Comparison of ENCODE assay signal across 26 cellular contexts in genomic region chr7:26171601-26172000, GRCh38. TPM values are rescaled to one million over a fixed set of nuclear protein-coding genes. Genes with fewer than 3 reads are reported as not detected.
A peak's percentile ranks its signal among the peaks of the same experiment; 100 is the strongest.
DNase-seq lines count a peak whose midpoint lies in the region; ATAC-seq, FAIRE-seq and TF ChIP-seq lines count a peak whose summit lies in the region.
"Had no signal": no experiment of that assay in that cellular context is flagged by ENCODE, and none has a peak within 500 bp of the region (broad histone marks: within the 10 kb centered on the region; RNA-seq: fewer than 3 reads in every experiment).

No MANE protein-coding gene starts in this region.

- FAIRE-seq in astrocyte (lab: Jason Lieb, UNC), result no peak
- FAIRE-seq: A204.1, GM12878, GM12892, GM18507 had no signal

- H3K36me3 Mint-ChIP-seq in astrocyte (ENCODE audit: low read depth, unreplicated experiment), result peaks cover 4% of the 10 kb centered on the region
- H3K36me3 Mint-ChIP-seq in MCF 10A (ENCODE audit: insufficient read depth, unreplicated experiment), result peaks cover 6% of the 10 kb centered on the region
- peaks cover 12 to 27% of the 10 kb centered on the region in 2 donors for H3K36me3 Mint-ChIP-seq in stimulated activated naive B cell treated with anti-CD40 and anti-IgM and Interleukin-4, amounts not matched to agents 10 μg/mL and 1 μg/mL and 100 μg/mL, for 72 hours

- H3K27me3 ChIP-seq in Panc1 (ENCODE audit: control insufficient read depth, insufficient read depth, low read length), result no peaks in the 10 kb centered on the region
- H3K27me3 ChIP-seq in astrocyte (ENCODE audit: insufficient read depth, low read length), result no peaks in the 10 kb centered on the region
- H3K27me3 ChIP-seq: BE2C, BLaER1 had no signal

- POLR2A ChIA-PET in Panc1 (lab: Charles Lee) (no interaction called here), MCF 10A (lab: Yijun Ruan, JAX) (interaction anchor here (0.6 to 0.8 kb wide), 3 partner anchors 17 to 45 kb away, joined by 3 read pairs; partner anchors contain the start of gene HNRNPA2B1)

- no peak overlapping the region for H3K4me2 ChIP-seq in astrocyte (ENCODE audit: low read length)
- H3K4me2 ChIP-seq: BLaER1 had no signal

- peaks cover 11% of the 10 kb centered on the region for H3K4me1 ChIP-seq in Panc1 (ENCODE audit: control insufficient read depth, insufficient read depth, low read length)
- H3K4me1 ChIP-seq in astrocyte (ENCODE audit: insufficient read depth, low read length), result no peaks in the 10 kb centered on the region
- H3K4me1 ChIP-seq: BE2C, BLaER1 had no signal

- H2AFZ ChIP-seq in astrocyte (ENCODE audit: low read depth, low read length), result no peak overlapping the region

- CTCF ChIA-PET in Panc1 (lab: Charles Lee), result interaction anchor here (0.7 kb wide), 1 partner anchor 192 kb away, joined by 4 read pairs; no protein-coding TSS in a partner anchor
- CTCF ChIA-PET in MCF 10A (lab: Yijun Ruan, JAX), result interaction anchor here (0.5 to 1.0 kb wide), 5 partner anchors 16 to 953 kb away, joined by 3 to 5 read pairs (median 3); no protein-coding TSS in a partner anchor

- H4K20me1 ChIP-seq in astrocyte (ENCODE audit: insufficient read depth, low read length), result peaks cover 10% of the 10 kb centered on the region

- ATAC-seq in Panc1 (no peak), GM21717 (IDR thresholded peaks at IDR 0.05; ENCODE audit: unreplicated experiment) (no peak)
- no peak for ATAC-seq in stimulated activated naive B cell treated with anti-CD40 and anti-IgM and Interleukin-4, amounts not matched to agents 10 μg/mL and 1 μg/mL and 100 μg/mL, for 72 hours (replicated peaks)
- ATAC-seq: GM12878 had no signal

- H3K27me3 Mint-ChIP-seq in astrocyte (ENCODE audit: low read depth, unreplicated experiment) (no peaks in the 10 kb centered on the region), MCF 10A (ENCODE audit: insufficient read depth, unreplicated experiment) (no peaks in the 10 kb centered on the region)
- no peaks in the 10 kb centered on the region for H3K27me3 Mint-ChIP-seq in stimulated activated naive B cell treated with anti-CD40 and anti-IgM and Interleukin-4, amounts not matched to agents 10 μg/mL and 1 μg/mL and 100 μg/mL, for 72 hours
- H3K27me3 Mint-ChIP-seq: CD4-positive, alpha-beta memory T cell; CD4-positive, CD25-positive, alpha-beta regulatory T cell; CD8-positive, alpha-beta memory T cell had no signal

- TSS peak; percentile 19 for BruUV-seq in Panc1 (replicated peaks; lab: Mats Ljungman, UMichigan)
- BruUV-seq in MCF 10A (replicated peaks; lab: Mats Ljungman, UMichigan), result no TSS peak

- in situ Hi-C loops in Panc1 (cut with HindIII; ENCODE audit: low pct_unique_long_range_greater_than_20kb, low sequenced_read_pairs), result no loop called here

- H3K4me1 Mint-ChIP-seq in astrocyte (ENCODE audit: low read depth, unreplicated experiment) (peaks cover 5% of the 10 kb centered on the region), MCF 10A (ENCODE audit: insufficient read depth, unreplicated experiment) (peaks cover 7% of the 10 kb centered on the region)
- H3K4me1 Mint-ChIP-seq in stimulated activated naive B cell treated with anti-CD40 and anti-IgM and Interleukin-4, amounts not matched to agents 10 μg/mL and 1 μg/mL and 100 μg/mL, for 72 hours, result peaks cover 6 to 8% of the 10 kb centered on the region in 2 donors

- H3K4me3 ChIP-seq in Panc1 (ENCODE audit: low read depth in 2 of 2, low read length in 2 of 2), result no peak overlapping the region
- H3K4me3 ChIP-seq in astrocyte (ENCODE audit: insufficient read depth, low read depth, low read length), result no peak overlapping the region
- H3K4me3 ChIP-seq: BLaER1, GM12878 had no signal

- H3K36me3 ChIP-seq in Panc1 (ENCODE audit: control insufficient read depth, insufficient read depth, low read length) (no peaks in the 10 kb centered on the region), astrocyte (ENCODE audit: insufficient read depth, low read length) (no peaks in the 10 kb centered on the region)
- H3K36me3 ChIP-seq: BE2C had no signal

- TF ChIP-seq CTCF in Panc1 (IDR thresholded peaks at IDR 0.05) (no peak), astrocyte (IDR thresholded peaks at IDR 0.05; ENCODE audit: insufficient read depth, low read depth, low read length) (no peak), MCF 10A (IDR thresholded peaks at IDR 0.05; ENCODE audit: unreplicated experiment) (no peak)

- H3K9me3 Mint-ChIP-seq in astrocyte (ENCODE audit: unreplicated experiment) (no peaks in the 10 kb centered on the region), MCF 10A (ENCODE audit: unreplicated experiment) (no peaks in the 10 kb centered on the region)
- no peaks in the 10 kb centered on the region for H3K9me3 Mint-ChIP-seq in stimulated activated naive B cell treated with anti-CD40 and anti-IgM and Interleukin-4, amounts not matched to agents 10 μg/mL and 1 μg/mL and 100 μg/mL, for 72 hours
- H3K9me3 Mint-ChIP-seq: CD4-positive, alpha-beta memory T cell; CD4-positive, CD25-positive, alpha-beta regulatory T cell; CD8-positive, alpha-beta memory T cell had no signal

- H3K27ac ChIP-seq in Panc1 (ENCODE audit: low read length) (no peak overlapping the region), astrocyte (ENCODE audit: low read depth, low read length) (no peak overlapping the region)
- H3K27ac ChIP-seq: BLaER1 had no signal

- peaks cover 4% of the 10 kb centered on the region for H3K79me2 ChIP-seq in astrocyte (ENCODE audit: insufficient read depth, low read length)

- H3K27ac Mint-ChIP-seq in astrocyte (ENCODE audit: unreplicated experiment), result no peak overlapping the region
- no peak overlapping the region for H3K27ac Mint-ChIP-seq in MCF 10A (ENCODE audit: low read depth, unreplicated experiment)
- no peak overlapping the region for H3K27ac Mint-ChIP-seq in stimulated activated naive B cell treated with anti-CD40 and anti-IgM and Interleukin-4, amounts not matched to agents 10 μg/mL and 1 μg/mL and 100 μg/mL, for 72 hours
- H3K27ac Mint-ChIP-seq: CD14-positive monocyte; CD8-positive, alpha-beta memory T cell had no signal

- H3K4me3 Mint-ChIP-seq in astrocyte (ENCODE audit: unreplicated experiment) (peak overlapping the region; percentile 31), MCF 10A (ENCODE audit: unreplicated experiment) (no peak overlapping the region)
- no peak overlapping the region for H3K4me3 Mint-ChIP-seq in stimulated activated naive B cell treated with anti-CD40 and anti-IgM and Interleukin-4, amounts not matched to agents 10 μg/mL and 1 μg/mL and 100 μg/mL, for 72 hours
- H3K4me3 Mint-ChIP-seq: CD14-positive monocyte; CD4-positive, alpha-beta memory T cell; CD4-positive, CD25-positive, alpha-beta regulatory T cell; CD8-positive, alpha-beta memory T cell had no signal

- no peak overlapping the region for H3K9ac ChIP-seq in astrocyte (ENCODE audit: low read length)
- H3K9ac ChIP-seq: BLaER1 had no signal

- DNase-seq in Panc1 (ENCODE audit: low read depth, low spot score) (no peak), astrocyte (ENCODE audit: low read depth) (no peak), MCF 10A (ENCODE audit: unreplicated experiment) (no peak)
- DNase-seq in stimulated activated naive B cell treated with anti-CD40 and anti-IgM and Interleukin-4, amounts not matched to agents 10 μg/mL and 1 μg/mL and 100 μg/mL, for 72 hours, result no peak
- DNase-seq: 8988T; ACHN; BE2C; C1 segment of cervical spinal cord; Caco-2; CD4-positive, alpha-beta memory T cell; CD4-positive, CD25-positive, alpha-beta regulatory T cell; CD8-positive, alpha-beta memory T cell; DMS 273 treated with DMSO at 0.1 percent for 48 hours; DMS153; DMS53; DMS79; DND-41; EL; GDM1 had no signal

- intact Hi-C loops in Panc1 (cut with micrococcal nuclease; ENCODE audit: unreplicated experiment) (no loop called here), MCF 10A (cut with micrococcal nuclease) (no loop called here)

- no peaks in the 10 kb centered on the region for H3K9me3 ChIP-seq in Panc1 (ENCODE audit: control insufficient read depth, insufficient read depth, low read depth, low read length)
- H3K9me3 ChIP-seq in astrocyte (ENCODE audit: insufficient read depth, low read depth, low read length), result no peaks in the 10 kb centered on the region
- H3K9me3 ChIP-seq: BE2C, Caco-2 had no signal

RNA-seq across cellular contexts. Expression of gene NFE2L3, which starts 19.6 kb away (rescaled TPM):
- total RNA-seq in Panc1 (2021; ENCODE audit: unreplicated experiment) (78.5 TPM), astrocyte (49.0 and 50.4 TPM in 2 replicates), MCF 10A (2022) (1.2 and 2.2 TPM in 2 replicates)
- 47.6 TPM for polyA plus RNA-seq in Panc1 (2012; ENCODE audit: insufficient read length)

RNA-seq across cellular contexts. Expression of gene HNRNPA2B1, which starts 28.9 kb away (rescaled TPM):
- total RNA-seq in Panc1 (2021; ENCODE audit: unreplicated experiment) (819 TPM), astrocyte (361 and 415 TPM in 2 replicates), MCF 10A (2022) (592 and 646 TPM in 2 replicates)
- 815 TPM for polyA plus RNA-seq in Panc1 (2012; ENCODE audit: insufficient read length)

RNA-seq across cellular contexts. Expression of gene CBX3, which starts 29.9 kb away (rescaled TPM):
- total RNA-seq in Panc1 (2021; ENCODE audit: unreplicated experiment) (308 TPM), astrocyte (141 and 148 TPM in 2 replicates), MCF 10A (2022) (137 and 171 TPM in 2 replicates)
- polyA plus RNA-seq in Panc1 (2012; ENCODE audit: insufficient read length), result 136 TPM

Comparison
In these comparisons a context has a peak if more than half of its experiments do, and no peak if none do; other contexts are left out.
1. RNA of gene NFE2L3, which starts 19.6 kb away (total RNA-seq): 78.5 TPM in Panc1 (single experiment) and 49.0 to 50.4 TPM in astrocyte; 1.2 to 2.2 TPM in MCF 10A; every median in the first group is over 10 times any median in the second.